ENCODE assay signal across 33 cellular contexts in the genomic region with DNA sequence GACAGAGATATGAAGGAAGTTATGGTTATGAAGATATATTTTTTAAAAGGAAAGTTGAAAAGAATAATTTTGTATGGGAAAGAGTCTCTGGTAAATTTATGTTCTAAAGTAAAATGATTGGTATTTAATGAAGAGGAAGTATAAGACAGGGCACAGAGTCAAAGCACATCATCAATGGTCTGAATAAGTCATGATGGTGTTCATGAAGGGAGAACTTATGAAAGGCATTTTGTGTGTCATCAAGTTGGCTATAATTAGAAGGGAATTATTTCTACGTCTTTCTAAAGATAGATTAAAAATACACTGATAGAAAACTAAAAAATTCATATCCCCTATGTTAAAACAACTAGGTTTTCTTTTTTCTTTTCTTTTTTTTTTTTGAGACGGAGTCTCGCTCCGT. TPM values are rescaled to one million over a fixed set of nuclear protein-coding genes. Genes with fewer than 3 reads are reported as not detected.
"Had no signal": no experiment of that assay in that cellular context is flagged by ENCODE, and none has a peak within 500 bp of the region (broad histone marks: within the 10 kb centered on the region; RNA-seq: fewer than 3 reads in every experiment).

No MANE protein-coding gene starts in this region.

- H3K27ac Mint-ChIP-seq: activated B cell treated with CpG ODN at 0.5 μM for 24 hours; activated CD8-positive, alpha-beta T cell treated with anti-CD3 and anti-CD28 coated beads for 36 hours; activated naive CD4-positive, alpha-beta T cell treated with anti-CD3 and anti-CD28 coated beads, Interleukin-2, amount 50 U/mL, for 72 hours; activated naive CD8-positive, alpha-beta T cell treated with anti-CD3 and anti-CD28 coated beads, Interleukin-2, amount 10 ng/mL, durations not matched to agents 7 days and 5 days; brain; dendritic cell treated with granulocyte-macrophage colony-stimulating factor and Interleukin-4, amounts not matched to agents 40 ng/mL and 50 ng/mL, for 4 days; endodermal cell; T-cell; T-helper 17 cell; T-helper 2 cell treated with Interferon-gamma antibody and Interleukin-4, amounts not matched to agents 5 μg/mL and 100 μg/mL, for 36 hours had no signal

- H3K4me3 Mint-ChIP-seq: activated B cell treated with CpG ODN at 0.5 μM for 24 hours; activated CD8-positive, alpha-beta T cell treated with anti-CD3 and anti-CD28 coated beads for 36 hours; activated naive CD4-positive, alpha-beta T cell treated with anti-CD3 and anti-CD28 coated beads, Interleukin-2, amount 10 ng/mL, durations not matched to agents 7 days and 5 days; activated naive CD8-positive, alpha-beta T cell treated with anti-CD3 and anti-CD28 coated beads, Interleukin-2, amount 10 ng/mL, durations not matched to agents 7 days and 5 days; activated T-cell treated with anti-CD3 and anti-CD28 coated beads, Interleukin-2, amount 50 U/mL, for 4 hours; brain; dendritic cell treated with granulocyte-macrophage colony-stimulating factor and Interleukin-4, amounts not matched to agents 40 ng/mL and 50 ng/mL, for 4 days; endodermal cell; T-cell; T-helper 17 cell; T-helper 2 cell treated with Interferon-gamma antibody and Interleukin-4, amounts not matched to agents 5 μg/mL and 100 μg/mL, for 36 hours had no signal

- H3K4me1 Mint-ChIP-seq: activated naive CD4-positive, alpha-beta T cell treated with anti-CD3 and anti-CD28 coated beads, Interleukin-2, amount 10 ng/mL, durations not matched to agents 7 days and 5 days; activated naive CD8-positive, alpha-beta T cell treated with anti-CD3 and anti-CD28 coated beads, Interleukin-2, amount 10 ng/mL, durations not matched to agents 7 days and 5 days; brain; T-cell; T-helper 17 cell had no signal

- H3K4me1 ChIP-seq: ascending aorta, breast epithelium had no signal

- ATAC-seq: activated CD4-positive, CD25-positive, alpha-beta regulatory T cell treated with anti-CD3 and anti-CD28 coated beads, Interleukin-2, amount 50 U/mL, for 24 hours; activated CD8-positive, alpha-beta T cell treated with anti-CD3 and anti-CD28 coated beads for 36 hours; activated naive CD4-positive, alpha-beta T cell treated with anti-CD3 and anti-CD28 coated beads, Interleukin-2, amount 50 U/mL, for 72 hours; activated T-cell treated with anti-CD3 and anti-CD28 coated beads, Interleukin-2, amount 50 U/mL, for 4 hours; T-cell; T-helper 17 cell had no signal

- H3K36me3 ChIP-seq: breast epithelium, cardiac muscle cell had no signal

- DNase-seq: activated B cell treated with CpG ODN at 0.5 μM for 24 hours; activated CD4-positive, alpha-beta T cell treated with anti-CD3 and anti-CD28 coated beads for 48 hours; activated CD4-positive, alpha-beta T cell treated with anti-CD3 and anti-CD28 coated beads, Interleukin-2, amount 50 U/mL, for 1 hour; activated CD4-positive, alpha-beta T cell treated with anti-CD3 and anti-CD28 coated beads, Interleukin-2, amount 50 U/mL, for 48 hours; activated CD8-positive, alpha-beta memory T cell treated with anti-CD3 and anti-CD28 coated beads for 24 hours; activated CD8-positive, alpha-beta T cell treated with anti-CD3 and anti-CD28 coated beads for 36 hours; activated gamma-delta T cell; activated naive CD4-positive, alpha-beta T cell; activated naive CD4-positive, alpha-beta T cell treated with anti-CD3 and anti-CD28 coated beads, Interleukin-2, amount 10 ng/mL, durations not matched to agents 7 days and 5 days; activated naive CD8-positive, alpha-beta T cell treated with anti-CD3 and anti-CD28 coated beads, Interleukin-2, amount 10 ng/mL, durations not matched to agents 7 days and 5 days; activated T-cell treated with anti-CD3 and anti-CD28 coated beads, Interleukin-2, amount 50 U/mL, for 4 hours; central memory CD4-positive, alpha-beta T cell; cerebellar nuclear complex; effector memory CD4-positive, alpha-beta T cell; endodermal cell; erythroblast; T-cell; T-helper 17 cell; T1000; WERI-Rb-1 had no signal

- H3K27me3 ChIP-seq: ascending aorta, breast epithelium, cardiac muscle cell, dorsolateral prefrontal cortex, esophagus muscularis mucosa, heart left ventricle had no signal

- H3K27me3 Mint-ChIP-seq: activated B cell treated with CpG ODN at 0.5 μM for 24 hours; activated CD8-positive, alpha-beta T cell treated with anti-CD3 and anti-CD28 coated beads for 36 hours; activated naive CD4-positive, alpha-beta T cell treated with anti-CD3 and anti-CD28 coated beads, Interleukin-2, amount 10 ng/mL, durations not matched to agents 7 days and 5 days; activated naive CD8-positive, alpha-beta T cell treated with anti-CD3 and anti-CD28 coated beads, Interleukin-2, amount 10 ng/mL, durations not matched to agents 7 days and 5 days; brain; dendritic cell treated with granulocyte-macrophage colony-stimulating factor and Interleukin-4, amounts not matched to agents 40 ng/mL and 50 ng/mL, for 4 days; T-cell; T-helper 17 cell had no signal

- H3K27ac ChIP-seq: ascending aorta, breast epithelium, cardiac muscle cell, coronary artery, dorsolateral prefrontal cortex, esophagus muscularis mucosa, heart left ventricle, WERI-Rb-1 had no signal

- H3K9me3 ChIP-seq: ascending aorta, breast epithelium, esophagus muscularis mucosa, heart left ventricle had no signal

- H3K4me3 ChIP-seq: ascending aorta, breast epithelium, cardiac muscle cell, coronary artery, dorsolateral prefrontal cortex, esophagus muscularis mucosa, heart left ventricle had no signal

- H3K9me3 Mint-ChIP-seq: activated B cell treated with CpG ODN at 0.5 μM for 24 hours; activated CD8-positive, alpha-beta T cell treated with anti-CD3 and anti-CD28 coated beads for 36 hours; activated naive CD4-positive, alpha-beta T cell treated with anti-CD3 and anti-CD28 coated beads, Interleukin-2, amount 10 ng/mL, durations not matched to agents 7 days and 5 days; activated naive CD4-positive, alpha-beta T cell treated with anti-CD3 and anti-CD28 coated beads, Interleukin-2, amount 50 U/mL, for 72 hours; activated naive CD8-positive, alpha-beta T cell treated with anti-CD3 and anti-CD28 coated beads, Interleukin-2, amount 10 ng/mL, durations not matched to agents 7 days and 5 days; activated T-cell treated with anti-CD3 and anti-CD28 coated beads, Interleukin-2, amount 50 U/mL, for 4 hours; brain; dendritic cell treated with granulocyte-macrophage colony-stimulating factor and Interleukin-4, amounts not matched to agents 40 ng/mL and 50 ng/mL, for 4 days; T-cell; T-helper 2 cell treated with Interferon-gamma antibody and Interleukin-4, amounts not matched to agents 5 μg/mL and 100 μg/mL, for 36 hours had no signal

RNA-seq across cellular contexts. Expression of gene SNAI1, which starts 21.4 kb away (rescaled TPM):
- total RNA-seq: frontal cortex had no signal
